Comparison of ENCODE assay signal across 25 cellular contexts in the genomic region with DNA sequence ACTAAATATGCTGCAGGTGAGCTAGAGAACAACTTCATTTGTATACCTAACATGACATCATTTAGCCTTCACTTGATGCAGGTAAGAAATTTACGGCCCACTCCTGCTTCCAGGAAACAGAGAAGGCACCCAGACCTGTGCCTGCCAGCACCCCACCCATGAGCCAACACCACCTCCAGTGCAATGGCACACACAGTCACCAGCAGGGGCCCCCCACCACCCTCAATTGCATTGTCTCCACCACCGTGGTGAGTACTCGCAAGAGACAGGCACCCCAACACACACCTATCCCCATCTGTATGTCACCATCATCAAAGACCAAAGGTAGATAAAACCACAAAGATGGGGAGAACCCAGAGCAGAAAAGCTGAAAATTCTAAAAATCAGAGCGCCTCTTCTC.
DNase-seq lines count a peak whose midpoint lies in the region; ATAC-seq, FAIRE-seq and TF ChIP-seq lines count a peak whose summit lies in the region.
"Had no signal": no experiment of that assay in that cellular context is flagged by ENCODE, and none has a peak within 500 bp of the region (broad histone marks: within the 10 kb centered on the region; RNA-seq: fewer than 3 reads in every experiment).

No MANE protein-coding gene starts in this region.

- no peak overlapping the region for H3K27ac Mint-ChIP-seq in activated naive CD4-positive, alpha-beta T cell treated with anti-CD3 and anti-CD28 coated beads for 36 hours
- H3K27ac Mint-ChIP-seq in activated naive CD4-positive, alpha-beta T cell treated with anti-CD3 and anti-CD28 coated beads, Interleukin-2, amount 50 U/mL, for 72 hours, result no peak overlapping the region
- H3K27ac Mint-ChIP-seq in GM23338, result no peak overlapping the region
- H3K27ac Mint-ChIP-seq: B cell; CD14-positive monocyte; CD8-positive, alpha-beta memory T cell; H9 had no signal

- no peak overlapping the region for H2BK120ac ChIP-seq in H1 (replicated peaks; ENCODE audit: low read depth, low read length)

- H3K14ac ChIP-seq in H1 (ENCODE audit: insufficient read length), result no peak overlapping the region

- no peaks in the 10 kb centered on the region for H3F3A ChIP-seq in GM23338 (replicated peaks; ENCODE audit: low read depth)

- H2AK5ac ChIP-seq in H1 (ENCODE audit: low read depth, low read length), result no peak overlapping the region

- FAIRE-seq in H1 (lab: Jason Lieb, UNC), result no peak
- FAIRE-seq: K562 had no signal

- 0 out of 2 replicates have a peak overlapping the region, but pooled peaks have one; percentile 10 for H2AFZ ChIP-seq in GM23338
- no peak overlapping the region for H2AFZ ChIP-seq in H1 (ENCODE audit: low read length)

- H3K4me1 ChIP-seq in GM23338 (ENCODE audit: insufficient read depth) (no peaks in the 10 kb centered on the region), H1 (replicated peaks in 1 of 4; ENCODE audit: control insufficient read depth in 3 of 4, insufficient read depth in 4 of 4, low read length in 3 of 4) (no peaks in the 10 kb centered on the region)

- H3K79me2 ChIP-seq in GM23338 (replicated peaks; ENCODE audit: insufficient read depth) (no peaks in the 10 kb centered on the region), H1 (ENCODE audit: control insufficient read depth in 1 of 2, insufficient read depth in 2 of 2, low read length in 2 of 2) (no peaks in the 10 kb centered on the region)

- H3K4me3 ChIP-seq in GM23338 (no peak overlapping the region), H1 (ENCODE audit: extremely low read depth in 1 of 4, insufficient read depth in 2 of 4, low read depth in 3 of 4, low read length in 4 of 4) (no peak overlapping the region)
- H3K4me3 ChIP-seq: K562 had no signal

- H2BK5ac ChIP-seq in H1 (ENCODE audit: low read depth, low read length), result no peak overlapping the region

- H3K27ac ChIP-seq in GM23338 (ENCODE audit: low read depth) (no peak overlapping the region), H1 (ENCODE audit: low read depth, low read length) (no peak overlapping the region)
- H3K27ac ChIP-seq: RWPE1 had no signal

- no peak overlapping the region for H3K23ac ChIP-seq in H1 (ENCODE audit: insufficient read length)

- CTCF ChIA-PET in activated naive CD4-positive, alpha-beta T cell treated with anti-CD3 and anti-CD28 coated beads for 36 hours (lab: Charles Lee), result no interaction called here
- CTCF ChIA-PET in H1 (lab: Charles Lee; ENCODE audit: partially characterized antibody), result interaction anchor here (0.8 kb wide), 1 partner anchor 8 kb away, joined by 3 read pairs; no protein-coding TSS in a partner anchor

- peak; percentile 10 for TF ChIP-seq CTCF in GM12873 (IDR thresholded peaks at IDR 0.05; ENCODE audit: insufficient read depth, low read depth, low read length, missing control alignments)
- TF ChIP-seq CTCF in GM23338 (conservative IDR thresholded peaks at IDR 0.05; ENCODE audit: low read depth in 2 of 2), result peak; percentile 10 to 58; a peak in 2 of 4 replicates
- no peak for TF ChIP-seq CTCF in H1 (IDR thresholded peaks at IDR 0.05; ENCODE audit: control extremely low read depth in 1 of 3, insufficient read depth in 1 of 3, low read depth in 1 of 3, low read length in 3 of 3)

- WGBS in H1 (ENCODE audit: extremely low coverage in 1 of 2, insufficient coverage in 1 of 2, insufficient read length in 1 of 2, insufficient replicate concordance in 2 of 2, low coverage in 1 of 2, low lambda C conversion rate in 2 of 2, missing lambda C conversion rate in 1 of 2), 2 experiments, result 91% methylated on average over 4 of the region's 4 CpGs; no CpG with 5 or more reads in 1 of the 2 experiments

- no peaks in the 10 kb centered on the region for H3K36me3 Mint-ChIP-seq in activated naive CD4-positive, alpha-beta T cell treated with anti-CD3 and anti-CD28 coated beads for 36 hours (ENCODE audit: low read depth)
- H3K36me3 Mint-ChIP-seq in activated naive CD4-positive, alpha-beta T cell treated with anti-CD3 and anti-CD28 coated beads, Interleukin-2, amount 50 U/mL, for 72 hours, result no peaks in the 10 kb centered on the region
- no peaks in the 10 kb centered on the region for H3K36me3 Mint-ChIP-seq in GM23338 (ENCODE audit: low read depth)
- H3K36me3 Mint-ChIP-seq: CD14-positive monocyte had no signal

- H4K8ac ChIP-seq in H1 (ENCODE audit: extremely low read depth, insufficient read depth, low read length), result no peak overlapping the region

- DNase-seq in activated naive CD4-positive, alpha-beta T cell treated with anti-CD3 and anti-CD28 coated beads for 36 hours, result peak; percentile 13
- DNase-seq in activated naive CD4-positive, alpha-beta T cell treated with anti-CD3 and anti-CD28 coated beads, Interleukin-2, amount 50 U/mL, for 72 hours (ENCODE audit: low spot score in 2 of 2), result no peak
- no peak for DNase-seq in GM23338 (ENCODE audit: low spot score)
- no peak for DNase-seq in H1 (ENCODE audit: low read depth in 1 of 2, low spot score in 2 of 2)
- DNase-seq in AG08396 (ENCODE audit: low spot score), result no peak
- no peak for DNase-seq in C1 segment of cervical spinal cord (lab: John Stamatoyannopoulos, UW)
- DNase-seq: CD8-positive, alpha-beta memory T cell; DMS 273 treated with DMSO at 0.1 percent for 48 hours; DMS79; EL; GDM1; H9; NCI-H1048; NCI-H1417 treated with DMSO at 0.1 percent for 48 hours; NCI-H1694 treated with DMSO at 0.1 percent for 48 hours; NCI-H2081; NCI-H2227 treated with DMSO at 0.1 percent for 48 hours; NCI-H526 treated with DMSO at 0.1 percent for 48 hours; SHP77 treated with DMSO at 0.1 percent for 48 hours had no signal

- H4K91ac ChIP-seq in H1 (replicated peaks; ENCODE audit: insufficient read length, low read length), result no peak overlapping the region

- peaks cover 38% of the 10 kb centered on the region for H3K27me3 Mint-ChIP-seq in activated naive CD4-positive, alpha-beta T cell treated with anti-CD3 and anti-CD28 coated beads for 36 hours (ENCODE audit: low read depth)
- peaks cover 5% of the 10 kb centered on the region for H3K27me3 Mint-ChIP-seq in GM23338 (ENCODE audit: insufficient read depth, low read depth, poor library complexity)

- H3K9ac ChIP-seq in H1 (replicated peaks in 1 of 4; ENCODE audit: extremely low read depth in 1 of 4, low read depth in 3 of 4, low read length in 3 of 4), result no peak overlapping the region

- H3K27me3 ChIP-seq in GM23338 (ENCODE audit: insufficient read depth) (no peaks in the 10 kb centered on the region), H1 (replicated peaks in 1 of 4; ENCODE audit: control insufficient read depth in 3 of 4, extremely low read depth in 1 of 4, insufficient read depth in 3 of 4, low read length in 3 of 4) (no peaks in the 10 kb centered on the region)

- H3K56ac ChIP-seq in H1 (replicated peaks; ENCODE audit: insufficient read length, low read depth, low read length), result no peak overlapping the region

- ATAC-seq in activated naive CD4-positive, alpha-beta T cell treated with anti-CD3 and anti-CD28 coated beads, Interleukin-2, amount 50 U/mL, for 72 hours, result no peak
- no peak for ATAC-seq in GM23338
- ATAC-seq: K562, Panc1 had no signal

- no peak overlapping the region for H3K4me2 ChIP-seq in GM23338
- H3K4me2 ChIP-seq in H1 (ENCODE audit: insufficient read depth in 1 of 2, low read depth in 2 of 2, low read length in 2 of 2), result no peak overlapping the region

- H3K4ac ChIP-seq in H1 (replicated peaks; ENCODE audit: insufficient read length, low read depth, low read length), result no peak overlapping the region

- no peak overlapping the region for H2BK12ac ChIP-seq in H1 (ENCODE audit: low read depth, low read length)

- H3K36me3 ChIP-seq in GM23338 (ENCODE audit: insufficient read depth), result no peaks in the 10 kb centered on the region
- no peaks in the 10 kb centered on the region for H3K36me3 ChIP-seq in H1 (ENCODE audit: control insufficient read depth in 2 of 4, insufficient read depth in 4 of 4, low read length in 3 of 4)

- no peaks in the 10 kb centered on the region for H3K4me1 Mint-ChIP-seq in activated naive CD4-positive, alpha-beta T cell treated with anti-CD3 and anti-CD28 coated beads for 36 hours (ENCODE audit: low read depth)
- H3K4me1 Mint-ChIP-seq in GM23338, result peaks cover 5% of the 10 kb centered on the region; the same call in 2 of the 3 replicates
- H3K4me1 Mint-ChIP-seq: B cell; CD14-positive monocyte; CD8-positive, alpha-beta memory T cell; H9 had no signal

- intact Hi-C loops in activated naive CD4-positive, alpha-beta T cell treated with anti-CD3 and anti-CD28 coated beads for 36 hours (cut with micrococcal nuclease), result no loop called here

- H3K23me2 ChIP-seq in H1 (ENCODE audit: low read depth, low read length), result no peaks in the 10 kb centered on the region

- TF ChIP-seq RAD21 in H1 (IDR thresholded peaks at IDR 0.05 in 1 of 2, conservative IDR thresholded peaks at IDR 0.05 in 1 of 2; ENCODE audit: low read depth in 2 of 2, low read length in 2 of 2), result peak; percentile 16 to 31; a peak in 2 of 4 replicates

- H3K4me3 Mint-ChIP-seq in activated naive CD4-positive, alpha-beta T cell treated with anti-CD3 and anti-CD28 coated beads for 36 hours, result no peak overlapping the region
- no peak overlapping the region for H3K4me3 Mint-ChIP-seq in GM23338
- H3K4me3 Mint-ChIP-seq: B cell; CD14-positive monocyte; CD8-positive, alpha-beta memory T cell; H9 had no signal

- no peaks in the 10 kb centered on the region for H3K79me1 ChIP-seq in H1 (ENCODE audit: low read depth, low read length)

- H4K5ac ChIP-seq in H1 (ENCODE audit: insufficient read length, low read depth, low read length), result no peak overlapping the region

- H3K9me3 Mint-ChIP-seq in activated naive CD4-positive, alpha-beta T cell treated with anti-CD3 and anti-CD28 coated beads for 36 hours, result peaks cover 4% of the 10 kb centered on the region
- no peaks in the 10 kb centered on the region for H3K9me3 Mint-ChIP-seq in activated naive CD4-positive, alpha-beta T cell treated with anti-CD3 and anti-CD28 coated beads, Interleukin-2, amount 50 U/mL, for 72 hours
- H3K9me3 Mint-ChIP-seq in GM23338, result peaks cover 14% of the 10 kb centered on the region

- no peak for TF ChIP-seq EP300 in H1 (IDR thresholded peaks at IDR 0.05; ENCODE audit: borderline replicate concordance in 1 of 2, low read depth in 2 of 2, low read length in 2 of 2)

- no peaks in the 10 kb centered on the region for H3K9me2 ChIP-seq in GM23338 (ENCODE audit: insufficient read depth)

- no peak overlapping the region for H2BK15ac ChIP-seq in H1 (ENCODE audit: low read length)

- no peak for TF ChIP-seq POLR2A in H1 (IDR thresholded peaks at IDR 0.05; ENCODE audit: control extremely low read depth in 1 of 2, low read depth in 2 of 2, low read length in 2 of 2)

- no peak overlapping the region for H3K18ac ChIP-seq in H1 (ENCODE audit: extremely low read depth, low read length)

- POLR2A ChIA-PET in H1 (lab: Charles Lee; ENCODE audit: partially characterized antibody), result no interaction called here

- H4K20me1 ChIP-seq in GM23338 (replicated peaks; ENCODE audit: insufficient read depth) (no peaks in the 10 kb centered on the region), H1 (replicated peaks in 1 of 2; ENCODE audit: control insufficient read depth in 1 of 2, insufficient read depth in 2 of 2, low read length in 2 of 2) (no peaks in the 10 kb centered on the region)

- no peaks in the 10 kb centered on the region; a peak in 1 of 4 replicates for H3K9me3 ChIP-seq in H1 (ENCODE audit: insufficient read depth in 2 of 2, low read depth in 1 of 2, low read length in 1 of 2)

- no peak overlapping the region for H2BK20ac ChIP-seq in H1 (ENCODE audit: low read length)

TF ChIP-seq in GM23338, 12 proteins besides CTCF, POLR2A, EP300 and RAD21 (continues in another document):
- no peak for TF ChIP-seq STAT1 (IDR thresholded peaks at IDR 0.05; ENCODE audit: unreplicated experiment)

Comparison
In these comparisons a context has a peak if more than half of its experiments do, and no peak if none do; other contexts are left out.
1. CTCF ChIP-seq: peak in GM12873 (single experiment) and GM23338 (2 of 2); none in H1 (0 of 3).